Comparison of ENCODE assay signal across 21 cellular contexts in genomic region chr3:128294999-128295468, GRCh38.
A peak's percentile ranks its signal among the peaks of the same experiment; 100 is the strongest.
DNase-seq lines count a peak whose midpoint lies in the region; ATAC-seq and TF ChIP-seq lines count a peak whose summit lies in the region.
"Had no signal": no experiment of that assay in that cellular context is flagged by ENCODE, and none has a peak within 500 bp of the region (broad histone marks: within the 10 kb centered on the region; RNA-seq: fewer than 3 reads in every experiment).

No MANE protein-coding gene starts in this region.

- H3K27ac ChIP-seq in H9 (ENCODE audit: insufficient read length, low read depth, low read length), result no peak overlapping the region
- H3K27ac ChIP-seq: brain microvascular endothelial cell, dorsolateral prefrontal cortex, esophagus muscularis mucosa, lower lobe of right lung, parathyroid adenoma, thyroid gland had no signal

- POLR2A ChIA-PET in activated CD4-positive, alpha-beta T cell treated with anti-CD3 and anti-CD28 coated beads, Interleukin-2, amount 10 ng/mL, durations not matched to agents 7 days and 5 days (lab: Charles Lee), result no interaction called here

- no peak for TF ChIP-seq CTCF in H9 (conservative IDR thresholded peaks at IDR 0.05)

- in situ Hi-C loops in KBM-7 (cut with MboI; ENCODE audit: low pct_unique_long_range_greater_than_20kb, low sequenced_read_pairs), result no loop called here

- H3K9me3 Mint-ChIP-seq in activated CD4-positive, alpha-beta T cell treated with anti-CD3 and anti-CD28 coated beads, Interleukin-2, amount 10 ng/mL, durations not matched to agents 7 days and 5 days, result peaks cover 8% of the 10 kb centered on the region
- H3K9me3 Mint-ChIP-seq in H9, result peaks cover 4 to 11% of the 10 kb centered on the region in 2 experiments; a peak in 3 of 5 replicates
- H3K9me3 Mint-ChIP-seq in activated naive CD8-positive, alpha-beta T cell treated with anti-CD3 and anti-CD28 coated beads for 36 hours, result peaks cover 8% of the 10 kb centered on the region

- no peak overlapping the region for H3K4ac ChIP-seq in H9 (ENCODE audit: low read depth, low read length)

- H3K79me1 ChIP-seq in H9 (ENCODE audit: insufficient read depth, low read depth, low read length, poor library complexity, severe bottlenecking), result no peaks in the 10 kb centered on the region

- no peak overlapping the region for H3K4me2 ChIP-seq in H9 (ENCODE audit: insufficient read depth, insufficient read length, low read length)
- H3K4me2 ChIP-seq: SK-N-SH had no signal

- no peaks in the 10 kb centered on the region for H3K27me3 Mint-ChIP-seq in activated CD4-positive, alpha-beta T cell treated with anti-CD3 and anti-CD28 coated beads, Interleukin-2, amount 10 ng/mL, durations not matched to agents 7 days and 5 days
- H3K27me3 Mint-ChIP-seq in H9 (ENCODE audit: low read depth), result no peaks in the 10 kb centered on the region
- no peaks in the 10 kb centered on the region for H3K27me3 Mint-ChIP-seq in activated naive CD8-positive, alpha-beta T cell treated with anti-CD3 and anti-CD28 coated beads for 36 hours

- peak; percentile 10 for DNase-seq in activated CD4-positive, alpha-beta T cell treated with anti-CD3 and anti-CD28 coated beads, Interleukin-2, amount 10 ng/mL, durations not matched to agents 7 days and 5 days
- DNase-seq in activated CD4-positive, alpha-beta T cell treated with anti-CD3 and anti-CD28 coated beads, Interleukin-2, amount 50 U/mL, for 1 hour, result no peak
- DNase-seq in H9 (peak; percentile 12), posterior vena cava (ENCODE audit: low spot score) (peak; percentile 51), DMS79 (lab: John Stamatoyannopoulos, UW) (no peak), KBM-7 (no peak)
- DNase-seq in activated naive CD8-positive, alpha-beta T cell treated with anti-CD3 and anti-CD28 coated beads for 36 hours, result no peak
- DNase-seq: activated gamma-delta T cell treated with Interleukin-2 at 50 U/mL for 16 hours; brain microvascular endothelial cell; lower lobe of right lung; NCI-H1092 treated with DMSO at 0.1 percent for 48 hours; NCI-H2107; NCI-H748 treated with DMSO at 0.1 percent for 48 hours; SK-N-SH; stimulated activated CD4-positive, alpha-beta T cell treated with anti-CD3 and anti-CD28 coated beads, Interleukin-4, amount 100 ng/mL, for 1 hour; thyroid gland had no signal

- no peaks in the 10 kb centered on the region for H3K4me1 ChIP-seq in H9 (ENCODE audit: insufficient read depth, low read length)
- H3K4me1 ChIP-seq: lower lobe of right lung, parathyroid adenoma had no signal

- H2BK15ac ChIP-seq in H9 (ENCODE audit: low read depth, low read length), result no peak overlapping the region

- no peaks in the 10 kb centered on the region for H4K20me1 ChIP-seq in H9 (ENCODE audit: control insufficient read depth, insufficient read depth, insufficient read length)

- no peak overlapping the region for H2BK20ac ChIP-seq in H9 (ENCODE audit: low read depth, low read length, poor library complexity, severe bottlenecking)

- WGBS in H9 (ENCODE audit: extremely low coverage, insufficient read length, low lambda C conversion rate), result no CpG with 5 or more reads among the region's 4 CpGs

- H3K4me1 Mint-ChIP-seq in activated CD4-positive, alpha-beta T cell treated with anti-CD3 and anti-CD28 coated beads, Interleukin-2, amount 10 ng/mL, durations not matched to agents 7 days and 5 days, result peaks cover 30% of the 10 kb centered on the region
- H3K4me1 Mint-ChIP-seq in H9, result no peaks in the 10 kb centered on the region
- H3K4me1 Mint-ChIP-seq in activated naive CD8-positive, alpha-beta T cell treated with anti-CD3 and anti-CD28 coated beads for 36 hours, result peaks cover 44% of the 10 kb centered on the region

- H3K4me3 Mint-ChIP-seq in activated CD4-positive, alpha-beta T cell treated with anti-CD3 and anti-CD28 coated beads, Interleukin-2, amount 10 ng/mL, durations not matched to agents 7 days and 5 days, result no peak overlapping the region
- H3K4me3 Mint-ChIP-seq in H9, result no peak overlapping the region
- no peak overlapping the region for H3K4me3 Mint-ChIP-seq in activated naive CD8-positive, alpha-beta T cell treated with anti-CD3 and anti-CD28 coated beads for 36 hours

- no peak overlapping the region for H2AK5ac ChIP-seq in H9 (ENCODE audit: insufficient read length, low read length)

- no peak for TF ChIP-seq POLR2A in GM18505 (IDR thresholded peaks at IDR 0.05; ENCODE audit: borderline replicate concordance, extremely low read depth, insufficient read depth, insufficient read length)

- no peak overlapping the region for H2BK120ac ChIP-seq in H9 (ENCODE audit: low read depth, low read length, poor library complexity, severe bottlenecking)

- H2BK5ac ChIP-seq in H9 (ENCODE audit: insufficient read length, low read length), result no peak overlapping the region

- no peak overlapping the region for H3K9ac ChIP-seq in H9 (ENCODE audit: extremely low read depth, insufficient read length, low read length)
- H3K9ac ChIP-seq: parathyroid adenoma, SK-N-SH had no signal

- H3T11ph ChIP-seq in H9 (ENCODE audit: low read length), result no peak overlapping the region

- H3K79me2 ChIP-seq in H9 (ENCODE audit: insufficient read depth, low read length), result no peaks in the 10 kb centered on the region
- H3K79me2 ChIP-seq: parathyroid adenoma had no signal

- no peak overlapping the region for H4K8ac ChIP-seq in H9 (replicated peaks; ENCODE audit: insufficient read length, low read depth, low read length)

- no peak overlapping the region for H3K14ac ChIP-seq in H9 (ENCODE audit: insufficient read depth, low read length)

- H3K23ac ChIP-seq in H9 (ENCODE audit: insufficient read length, low read depth, low read length), result no peak overlapping the region

- H4K91ac ChIP-seq in H9 (ENCODE audit: insufficient read length, low read depth, low read length), result no peak overlapping the region

- no peaks in the 10 kb centered on the region for H3K27me3 ChIP-seq in H9 (ENCODE audit: insufficient read depth, low read length)
- H3K27me3 ChIP-seq: brain microvascular endothelial cell, dorsolateral prefrontal cortex, esophagus muscularis mucosa, thyroid gland had no signal

- no peaks in the 10 kb centered on the region for H3K23me2 ChIP-seq in H9 (ENCODE audit: insufficient read length, low read depth, low read length, poor library complexity, severe bottlenecking)

- H3K36me3 Mint-ChIP-seq in activated CD4-positive, alpha-beta T cell treated with anti-CD3 and anti-CD28 coated beads, Interleukin-2, amount 10 ng/mL, durations not matched to agents 7 days and 5 days (ENCODE audit: low read depth), result peaks cover 12% of the 10 kb centered on the region
- peaks cover 0 to 7% (median 2%) of the 10 kb centered on the region in 3 experiments; a peak in 3 of 7 replicates for H3K36me3 Mint-ChIP-seq in H9 (ENCODE audit: insufficient read depth in 1 of 3, low read depth in 3 of 3)
- peaks cover 36% of the 10 kb centered on the region for H3K36me3 Mint-ChIP-seq in activated naive CD8-positive, alpha-beta T cell treated with anti-CD3 and anti-CD28 coated beads for 36 hours

- no peak overlapping the region for H2AFZ ChIP-seq in H9 (ENCODE audit: low read length)
- H2AFZ ChIP-seq: parathyroid adenoma had no signal

- no peak overlapping the region for H3K56ac ChIP-seq in H9 (ENCODE audit: insufficient read length, low read depth, low read length)

- no peak overlapping the region for H4K5ac ChIP-seq in H9 (ENCODE audit: insufficient read length, low read depth, low read length)

- H3K9me3 ChIP-seq in H9 (ENCODE audit: control insufficient read depth, low read depth, low read length), result no peaks in the 10 kb centered on the region
- H3K9me3 ChIP-seq: lower lobe of right lung, thyroid gland had no signal

- ATAC-seq in GM18505 (IDR thresholded peaks at IDR 0.05; ENCODE audit: unreplicated experiment), result no peak
- ATAC-seq: lower lobe of right lung, Panc1 had no signal

- H2BK12ac ChIP-seq in H9 (ENCODE audit: insufficient read length, low read depth, low read length), result no peak overlapping the region

- peak overlapping the region; percentile 80 for H3K27ac Mint-ChIP-seq in activated CD4-positive, alpha-beta T cell treated with anti-CD3 and anti-CD28 coated beads, Interleukin-2, amount 10 ng/mL, durations not matched to agents 7 days and 5 days
- H3K27ac Mint-ChIP-seq in H9, result no peak overlapping the region
- H3K27ac Mint-ChIP-seq in activated naive CD8-positive, alpha-beta T cell treated with anti-CD3 and anti-CD28 coated beads for 36 hours, result peak overlapping the region; percentile 83

- H3K18ac ChIP-seq in H9 (ENCODE audit: insufficient read length, low read depth, low read length), result peak overlapping the region; percentile 53

- CTCF ChIA-PET in activated CD4-positive, alpha-beta T cell treated with anti-CD3 and anti-CD28 coated beads, Interleukin-2, amount 10 ng/mL, durations not matched to agents 7 days and 5 days (lab: Charles Lee), result no interaction called here

- intact Hi-C loops in posterior vena cava (cut with DNase I), result no loop called here

Comparison
In these comparisons a context has a peak if more than half of its experiments do, and no peak if none do; other contexts are left out.
1. DNase-seq: peak in activated CD4-positive, alpha-beta T cell treated with anti-CD3 and anti-CD28 coated beads, Interleukin-2, amount 10 ng/mL, durations not matched to agents 7 days and 5 days (single experiment), H9 (single experiment) and posterior vena cava (single experiment); none in activated CD4-positive, alpha-beta T cell treated with anti-CD3 and anti-CD28 coated beads, Interleukin-2, amount 50 U/mL, for 1 hour (single experiment), activated naive CD8-positive, alpha-beta T cell treated with anti-CD3 and anti-CD28 coated beads for 36 hours (single experiment), DMS79 (single experiment) and KBM-7 (single experiment).
2. H3K27ac Mint-ChIP-seq: peak in activated CD4-positive, alpha-beta T cell treated with anti-CD3 and anti-CD28 coated beads, Interleukin-2, amount 10 ng/mL, durations not matched to agents 7 days and 5 days (single experiment) and activated naive CD8-positive, alpha-beta T cell treated with anti-CD3 and anti-CD28 coated beads for 36 hours (single experiment); none in H9 (0 of 3).